In the genomic region with DNA sequence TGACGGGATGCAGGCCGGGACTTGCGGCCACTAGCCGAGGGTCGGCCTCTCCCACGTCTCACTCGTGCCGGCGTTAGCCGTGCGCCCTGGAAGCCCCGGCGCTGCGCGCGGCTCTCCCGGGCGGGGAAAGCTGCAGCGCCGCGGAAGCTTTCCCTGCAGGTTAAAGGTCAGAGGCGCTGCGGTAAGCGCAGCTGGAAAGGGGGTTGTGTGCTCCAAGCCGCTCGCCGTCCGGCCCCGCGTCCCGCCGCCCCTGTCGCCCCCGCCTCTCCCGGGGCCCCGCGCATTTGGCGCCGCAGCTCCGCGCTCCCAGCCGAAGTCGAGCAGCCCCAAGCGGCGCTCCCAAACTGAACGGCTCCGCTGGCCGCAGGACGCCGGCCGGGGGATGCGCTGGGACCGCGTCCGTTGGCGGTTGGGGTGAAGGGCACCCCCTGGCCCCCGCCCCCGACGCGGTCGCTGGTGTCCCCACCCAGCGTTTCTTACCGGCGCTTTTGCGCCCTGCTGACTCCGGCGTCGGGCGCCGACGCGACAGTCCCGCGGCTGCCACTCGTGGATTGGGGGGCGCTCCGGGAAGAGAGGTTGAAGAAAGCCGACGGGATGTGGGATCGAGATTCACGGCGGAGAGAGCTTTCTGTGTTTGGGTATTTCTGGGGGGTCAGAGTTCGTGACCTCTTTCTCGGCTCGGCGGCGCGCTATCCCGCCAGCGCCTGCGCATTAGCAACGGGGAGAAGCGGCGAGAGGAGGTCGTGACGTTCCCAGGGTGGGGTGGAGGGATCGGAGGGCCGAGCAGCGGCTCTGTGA, we compare ENCODE assay signal across 8 cellular contexts. TPM values are rescaled to one million over a fixed set of nuclear protein-coding genes. Genes with fewer than 3 reads are reported as not detected.
DNase-seq lines count a peak whose midpoint lies in the region; ATAC-seq, FAIRE-seq and TF ChIP-seq lines count a peak whose summit lies in the region.

A gene (minus strand): TSS at position 719 of the 798 bp plus-strand sequence. CDS start 6,234 bp downstream, outside the sequence.

- TF ChIP-seq RAD21 in A549 (conservative IDR thresholded peaks at IDR 0.05 in 1 of 2, IDR thresholded peaks at IDR 0.05 in 1 of 2): no peak; a peak in 1 of 5 replicates

- peaks cover 50% of the 10 kb centered on the region for H3K79me2 ChIP-seq in mammary epithelial cell (ENCODE audit: insufficient read depth, low read length)

- dilution Hi-C loops in mammary epithelial cell (cut with HindIII; ENCODE audit: low sequenced_read_pairs): loop anchor here (5.0 kb wide), 1 partner anchor 46 kb away; no protein-coding TSS in a partner anchor

- H3K27me3 ChIP-seq in WERI-Rb-1 (ENCODE audit: insufficient read depth, low read depth, severe bottlenecking) (no peaks in the 10 kb centered on the region), mammary epithelial cell (ENCODE audit: insufficient read depth, low read length) (no peaks in the 10 kb centered on the region), small intestine (ENCODE audit: control insufficient read depth in 2 of 2, insufficient read depth in 2 of 2, low read length in 2 of 2) (no peaks in the 10 kb centered on the region)

- H3K9me3 ChIP-seq in A549 (no peaks in the 10 kb centered on the region), WERI-Rb-1 (ENCODE audit: severe bottlenecking) (no peaks in the 10 kb centered on the region), mammary epithelial cell (replicated peaks; ENCODE audit: insufficient read depth, low read length) (no peaks in the 10 kb centered on the region), small intestine (ENCODE audit: control insufficient read depth, low read depth) (no peaks in the 10 kb centered on the region)

- peak; percentile 36 for TF ChIP-seq POLR2A in A549 (IDR thresholded peaks at IDR 0.05; ENCODE audit: low read length)

- BruUV-seq in mammary epithelial cell (replicated peaks; lab: Mats Ljungman, UMichigan): TSS peak; percentile 0

- H3K36me3 ChIP-seq in WERI-Rb-1: peaks cover 18% of the 10 kb centered on the region
- no peaks in the 10 kb centered on the region for H3K36me3 ChIP-seq in mammary epithelial cell (ENCODE audit: insufficient read depth, low read length)
- no peaks in the 10 kb centered on the region for H3K36me3 ChIP-seq in small intestine (ENCODE audit: control insufficient read depth in 2 of 2, insufficient read depth in 2 of 2, low read length in 2 of 2)

- CTCF ChIA-PET in A549 (lab: Yijun Ruan, JAX): interaction anchor here (0.6 to 3.8 kb wide), 33 partner anchors 9 to 939 kb away, joined by 3 to 16 read pairs (median 4); a partner anchor contains a TSS
- CTCF ChIA-PET in mammary epithelial cell (lab: Charles Lee; ENCODE audit: low non-redundant PET): interaction anchor here (0.5 to 1.0 kb wide), 7 partner anchors 10 to 461 kb away, joined by 3 to 8 read pairs (median 5); a partner anchor contains a TSS

- intact Hi-C loops in mammary epithelial cell (cut with micrococcal nuclease): loop anchor here (1.0 to 5.0 kb wide), 3 partner anchors 88 to 527 kb away; no protein-coding TSS in a partner anchor

- in situ Hi-C loops in mammary epithelial cell (cut with MboI; ENCODE audit: low sequenced_read_pairs in 2 of 2): loop anchor here in 1 of 2 donors (25.0 kb wide), 1 partner anchor 536 kb away; no protein-coding TSS in a partner anchor

- H3K4me3 ChIP-seq in A549 (peak within 1 kb of the TSS; percentile 85), WERI-Rb-1 (ENCODE audit: low read depth, low read length) (peak within 1 kb of the TSS; percentile 95), mammary epithelial cell (replicated peaks in 1 of 3; ENCODE audit: insufficient read depth in 1 of 3, low read depth in 2 of 3, low read length in 3 of 3) (peak within 1 kb of the TSS; percentile 90 to 94 (median 92)), small intestine (ENCODE audit: low read depth in 1 of 2, low read length in 2 of 2) (peak within 1 kb of the TSS; percentile 82 to 97)

- H2AFZ ChIP-seq in mammary epithelial cell (ENCODE audit: low read depth, low read length): peak within 1 kb of the TSS; percentile 98

- DNase-seq in A549 (ENCODE audit: low read depth in 1 of 2, low spot score in 1 of 2): peak; percentile 97 to 99
- DNase-seq in NCI-H2227 (lab: John Stamatoyannopoulos, UW; ENCODE audit: unreplicated experiment): peak; percentile 96
- peak; percentile 95 for DNase-seq in WERI-Rb-1
- peak; percentile 87 for DNase-seq in mammary epithelial cell
- DNase-seq in iPS-NIHi11 (ENCODE audit: low spot score): peak; percentile 99
- peak; percentile 93 for DNase-seq in small intestine

- H3K4me2 ChIP-seq in A549 (peak within 1 kb of the TSS; percentile 87), mammary epithelial cell (ENCODE audit: insufficient read depth, low read depth, low read length) (peak within 1 kb of the TSS; percentile 71)

- no peaks in the 10 kb centered on the region for H4K20me1 ChIP-seq in mammary epithelial cell (ENCODE audit: insufficient read depth, low read length)

- FAIRE-seq in A549 (lab: Jason Lieb, UNC): peak; percentile 68
- FAIRE-seq in small intestine (lab: Jason Lieb, UNC): no peak

- ATAC-seq in A549 (peak; percentile 97 to 98), GM18868 (IDR thresholded peaks at IDR 0.05; ENCODE audit: unreplicated experiment) (peak; percentile 92), HG03108 (IDR thresholded peaks at IDR 0.05; ENCODE audit: unreplicated experiment) (peak; percentile 94)

- TF ChIP-seq CTCF in A549 (IDR thresholded peaks at IDR 0.05) (no peak; the same call in 2 of the 3 replicates), WERI-Rb-1 (IDR thresholded peaks at IDR 0.05; ENCODE audit: low read depth, low read length) (no peak), mammary epithelial cell (conservative IDR thresholded peaks at IDR 0.05 in 1 of 2, IDR thresholded peaks at IDR 0.05 in 1 of 2; ENCODE audit: extremely low read depth in 1 of 2, insufficient read depth in 1 of 2, low read depth in 1 of 2, low read length in 2 of 2) (no peak)

- under 1% methylated on average over 61 of the region's 99 CpGs for WGBS in A549 (ENCODE audit: missing lambda C conversion rate)
- under 1% methylated on average over 25 of the region's 99 CpGs for WGBS in mammary epithelial cell (ENCODE audit: low coverage, missing lambda C conversion rate)
- 0% methylated on average over 84 to 99 of the region's 99 CpGs for WGBS in small intestine, 3 donors

- no peak; a peak in 1 of 5 replicates for TF ChIP-seq EP300 in A549 (IDR thresholded peaks at IDR 0.05)

- H3K4me1 ChIP-seq in A549: peaks cover 10% of the 10 kb centered on the region
- H3K4me1 ChIP-seq in mammary epithelial cell (ENCODE audit: insufficient read depth, low read length): peaks cover 5% of the 10 kb centered on the region
- H3K4me1 ChIP-seq in small intestine (ENCODE audit: control insufficient read depth in 2 of 2, insufficient read depth in 1 of 2, low read depth in 1 of 2, low read length in 1 of 2): peaks cover 0 to 2% of the 10 kb centered on the region in 2 donors

- peak within 1 kb of the TSS; percentile 85 to 93 for H3K27ac ChIP-seq in A549
- peak within 1 kb of the TSS; percentile 87 for H3K27ac ChIP-seq in WERI-Rb-1
- H3K27ac ChIP-seq in mammary epithelial cell (ENCODE audit: insufficient read depth, low read depth, low read length): peak within 1 kb of the TSS; percentile 84
- H3K27ac ChIP-seq in small intestine (ENCODE audit: low read depth in 1 of 2, low read length in 1 of 2): peak within 1 kb of the TSS; percentile 2 to 75

- peak within 1 kb of the TSS; percentile 95 for H3K9ac ChIP-seq in mammary epithelial cell (ENCODE audit: insufficient read depth, low read length)

- POLR2A ChIA-PET in A549 (lab: Yijun Ruan, JAX): interaction anchor here (0.6 to 2.0 kb wide), 8 partner anchors 11 to 1490 kb away, joined by 3 to 12 read pairs (median 4); a partner anchor contains a TSS

TF ChIP-seq in A549, 52 proteins besides CTCF, POLR2A, EP300 and RAD21 (continues in another document):
- no peak for TF ChIP-seq CBX8 (IDR thresholded peaks at IDR 0.05)
- TF ChIP-seq RFX5 (IDR thresholded peaks at IDR 0.05): no peak
- no peak for TF ChIP-seq HOXB13 (CRISPR knock-in tag; IDR thresholded peaks at IDR 0.05; ENCODE audit: low read depth)
- no peak for TF ChIP-seq RCOR1 (IDR thresholded peaks at IDR 0.05; ENCODE audit: low read depth, low read length)
- TF ChIP-seq PHF8 (IDR thresholded peaks at IDR 0.05; ENCODE audit: borderline replicate concordance, low read depth): peak; percentile 56; the same call in 1 of the 2 replicates
- TF ChIP-seq FOSB (CRISPR knock-in tag; IDR thresholded peaks at IDR 0.05): no peak
- TF ChIP-seq FOSL2 (IDR thresholded peaks at IDR 0.05): no peak
- TF ChIP-seq FOSL2 (CRISPR knock-in tag; IDR thresholded peaks at IDR 0.05): no peak
- peak; percentile 35 to 48; a peak in 4 of 5 replicates for TF ChIP-seq JUN (IDR thresholded peaks at IDR 0.05)
- TF ChIP-seq FOXS1 (CRISPR knock-in tag; IDR thresholded peaks at IDR 0.05): no peak
- no peak for TF ChIP-seq NFE2L2 (conservative IDR thresholded peaks at IDR 0.05; ENCODE audit: low read length)
- TF ChIP-seq EHF (CRISPR knock-in tag; IDR thresholded peaks at IDR 0.05): no peak
- TF ChIP-seq TP53 (CRISPR knock-in tag; IDR thresholded peaks at IDR 0.05): no peak
- no peak for TF ChIP-seq EHMT2 (IDR thresholded peaks at IDR 0.05; ENCODE audit: low read depth)
- TF ChIP-seq RNF2 (IDR thresholded peaks at IDR 0.05; ENCODE audit: borderline replicate concordance, low read depth): no peak
- no peak for TF ChIP-seq RARB (CRISPR knock-in tag; IDR thresholded peaks at IDR 0.05)
- TF ChIP-seq, protein P1, sequence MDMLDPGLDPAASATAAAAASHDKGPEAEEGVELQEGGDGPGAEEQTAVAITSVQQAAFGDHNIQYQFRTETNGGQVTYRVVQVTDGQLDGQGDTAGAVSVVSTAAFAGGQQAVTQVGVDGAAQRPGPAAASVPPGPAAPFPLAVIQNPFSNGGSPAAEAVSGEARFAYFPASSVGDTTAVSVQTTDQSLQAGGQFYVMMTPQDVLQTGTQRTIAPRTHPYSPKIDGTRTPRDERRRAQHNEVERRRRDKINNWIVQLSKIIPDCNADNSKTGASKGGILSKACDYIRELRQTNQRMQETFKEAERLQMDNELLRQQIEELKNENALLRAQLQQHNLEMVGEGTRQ (IDR thresholded peaks at IDR 0.05): no peak

RNA-seq across cellular contexts. Expression of the gene that starts here (rescaled TPM):
- polyA plus RNA-seq in A549 (2011; rRNA removed) (50.9 and 55.2 TPM in 2 replicates), A549 (2017; fragmentation: RNase III; extraction: RNeasy Plus Mini Kit Qiagen cat#74134 plus additional on column Dnase treatment) (24.0 to 27.7 TPM (median 24.7 TPM) in 3 replicates), mammary epithelial cell (10.9 TPM), small intestine (10 to 100 TPM in 2 of 3 donors, 1 to 10 TPM in 1; 9.7 to 30.4 (median 15.3) TPM)
- 9.7 and 10.5 TPM in 2 replicates for polyA plus RNA-seq in A549 (2012; cell fraction: cytosol; rRNA removed)
- 25.5 and 35.0 TPM in 2 replicates for polyA plus RNA-seq in A549 (2012; cell fraction: nucleus; rRNA removed)
- polyA minus RNA-seq in A549 (2011; rRNA and poly(A)+ RNA removed): 19.6 and 21.6 TPM in 2 replicates
- 10 to 100 TPM; 23.2 to 32.8 TPM for total RNA-seq in mammary epithelial cell
- polyA minus RNA-seq in mammary epithelial cell: 4.1 TPM

Comparison
In these comparisons a context has a peak if more than half of its experiments do, and no peak if none do; other contexts are left out.
1. Peak in every context shown above with its lines: DNase-seq, ATAC-seq, H3K4me3 ChIP-seq and H3K27ac ChIP-seq.
2. H3K27ac ChIP-seq: peak in every context shown above with its lines; median percentile 89 in A549; 87 in WERI-Rb-1; 84 in mammary epithelial cell; 38 in small intestine.